ENCODE assay signal across 9 cellular contexts in the genomic region with DNA sequence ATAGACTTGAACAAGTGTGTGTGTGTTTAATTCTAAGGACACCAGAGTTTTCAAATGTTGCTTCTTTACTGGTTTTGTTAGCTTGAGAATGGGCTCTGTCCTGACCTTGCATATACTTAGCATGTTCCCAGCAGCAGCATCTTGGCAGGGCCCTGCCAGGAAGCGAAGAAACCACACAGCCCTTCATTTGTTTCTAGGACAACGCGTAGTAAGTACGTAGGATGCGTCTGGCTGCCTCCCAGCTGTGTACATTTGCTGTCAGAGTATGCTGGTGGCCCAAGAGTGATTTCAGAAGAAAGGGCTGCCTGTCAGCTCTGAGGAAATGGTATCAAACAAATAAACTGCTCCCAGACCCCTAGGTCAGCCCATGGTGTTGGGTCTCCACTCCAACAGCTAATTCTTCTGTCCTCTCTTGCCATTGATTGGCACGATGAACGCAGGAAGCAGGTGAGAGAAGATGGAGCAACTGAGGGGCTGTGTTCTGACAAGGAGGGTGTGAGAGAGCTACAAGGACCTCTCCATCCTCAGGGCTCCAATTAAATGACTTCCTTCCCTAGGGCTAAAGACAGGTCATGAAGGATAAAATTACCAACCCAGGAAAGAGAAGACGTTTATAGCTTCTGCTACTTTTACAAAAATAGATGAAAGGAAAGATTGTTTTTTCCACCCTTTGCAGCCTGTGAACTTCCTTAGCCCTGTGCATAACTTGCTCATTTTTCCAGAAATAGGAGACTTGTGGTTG.
A peak's percentile ranks its signal among the peaks of the same experiment; 100 is the strongest.
DNase-seq lines count a peak whose midpoint lies in the region; ATAC-seq, FAIRE-seq and TF ChIP-seq lines count a peak whose summit lies in the region.
"Had no signal": no experiment of that assay in that cellular context is flagged by ENCODE, and none has a peak within 500 bp of the region (broad histone marks: within the 10 kb centered on the region; RNA-seq: fewer than 3 reads in every experiment).

No MANE protein-coding gene starts in this region.

- H3K27ac ChIP-seq in MM.1S (ENCODE audit: low read length), result peak overlapping the region; percentile 18; the same call in 1 of the 2 replicates

- no peaks in the 10 kb centered on the region for H3K36me3 ChIP-seq in MM.1S (replicated peaks; ENCODE audit: insufficient read depth, low read length)

- no peak overlapping the region for H3K9ac ChIP-seq in MM.1S (ENCODE audit: low read length)

- no peaks in the 10 kb centered on the region for H3K9me3 Mint-ChIP-seq in activated naive CD4-positive, alpha-beta T cell treated with anti-CD3 and anti-CD28 coated beads, Interleukin-2, amount 10 ng/mL, durations not matched to agents 7 days and 5 days

- H3K27me3 Mint-ChIP-seq in activated naive CD4-positive, alpha-beta T cell treated with anti-CD3 and anti-CD28 coated beads, Interleukin-2, amount 10 ng/mL, durations not matched to agents 7 days and 5 days, result peaks cover 25% of the 10 kb centered on the region

- no peaks in the 10 kb centered on the region for H4K20me1 ChIP-seq in MM.1S (ENCODE audit: insufficient read depth, low read length)

- ATAC-seq in GM21528 (IDR thresholded peaks at IDR 0.05; ENCODE audit: low FRiP score, unreplicated experiment), result peak; percentile 75

- H3K36me3 Mint-ChIP-seq in activated naive CD4-positive, alpha-beta T cell treated with anti-CD3 and anti-CD28 coated beads, Interleukin-2, amount 10 ng/mL, durations not matched to agents 7 days and 5 days, result no peaks in the 10 kb centered on the region

- H3K4me2 ChIP-seq in MM.1S (ENCODE audit: low read depth, low read length), result peak overlapping the region; percentile 1; the same call in 1 of the 2 replicates

- H2AFZ ChIP-seq in MM.1S (ENCODE audit: low read length), result no peak overlapping the region; the same call in 1 of the 2 replicates

- H3K9me3 ChIP-seq in MM.1S (replicated peaks; ENCODE audit: insufficient read depth, low read length), result no peaks in the 10 kb centered on the region

- no peaks in the 10 kb centered on the region for H3K27me3 ChIP-seq in MM.1S (replicated peaks; ENCODE audit: insufficient read depth, low read length)

- no peaks in the 10 kb centered on the region for H3K4me1 Mint-ChIP-seq in activated naive CD4-positive, alpha-beta T cell treated with anti-CD3 and anti-CD28 coated beads, Interleukin-2, amount 10 ng/mL, durations not matched to agents 7 days and 5 days

- H3K4me3 Mint-ChIP-seq in activated naive CD4-positive, alpha-beta T cell treated with anti-CD3 and anti-CD28 coated beads, Interleukin-2, amount 10 ng/mL, durations not matched to agents 7 days and 5 days, result no peak overlapping the region

- CTCF ChIA-PET in activated naive CD4-positive, alpha-beta T cell treated with anti-CD3 and anti-CD28 coated beads, Interleukin-2, amount 10 ng/mL, durations not matched to agents 7 days and 5 days (lab: Charles Lee), result interaction anchor here (1.1 kb wide), 1 partner anchor 13 kb away, joined by 3 read pairs; no protein-coding TSS in a partner anchor

- peak; percentile 31 for FAIRE-seq in GM18507 (lab: Jason Lieb, UNC)

- no peaks in the 10 kb centered on the region for H3F3A ChIP-seq in MM.1S (ENCODE audit: insufficient read depth, low read length)

- H3K4me3 ChIP-seq in MM.1S (ENCODE audit: low read length), result no peak overlapping the region

- no peak overlapping the region for H3K27ac Mint-ChIP-seq in activated naive CD4-positive, alpha-beta T cell treated with anti-CD3 and anti-CD28 coated beads, Interleukin-2, amount 10 ng/mL, durations not matched to agents 7 days and 5 days

- TF ChIP-seq CTCF in MM.1S (IDR thresholded peaks at IDR 0.05; ENCODE audit: low read length), result no peak

- H3K79me2 ChIP-seq in MM.1S (ENCODE audit: low read length), result no peaks in the 10 kb centered on the region

- no peak for DNase-seq in GM18507 (ENCODE audit: extremely low spot score, insufficient read length, low read depth)
- DNase-seq in MM.1S, result no peak
- peak; percentile 73 for DNase-seq in islet precursor cell
- no peak for DNase-seq in AG08396 (ENCODE audit: low spot score)
- DNase-seq in stimulated activated naive CD4-positive, alpha-beta T cell (lab: John Stamatoyannopoulos, UW), result no peak
- no peak for DNase-seq in activated naive CD4-positive, alpha-beta T cell treated with anti-CD3 and anti-CD28 coated beads, Interleukin-2, amount 10 ng/mL, durations not matched to agents 7 days and 5 days
- no peak for DNase-seq in kidney glomerular epithelial cell (lab: John Stamatoyannopoulos, UW)
- DNase-seq: NCI-H526 treated with DMSO at 0.1 percent for 48 hours had no signal

- no peaks in the 10 kb centered on the region for H3K9me2 ChIP-seq in MM.1S (replicated peaks; ENCODE audit: insufficient read depth, low read length)

- no peaks in the 10 kb centered on the region for H3K4me1 ChIP-seq in MM.1S (ENCODE audit: low read length)
